ENCODE assay signal across 15 cellular contexts in genomic region chr9:70561805-70562395, GRCh38.
DNase-seq lines count a peak whose midpoint lies in the region; ATAC-seq and TF ChIP-seq lines count a peak whose summit lies in the region.
"Had no signal": no experiment of that assay in that cellular context is flagged by ENCODE, and none has a peak within 500 bp of the region (broad histone marks: within the 10 kb centered on the region; RNA-seq: fewer than 3 reads in every experiment).

No MANE protein-coding gene starts in this region.

- no peak overlapping the region for H3K9ac ChIP-seq in mesendoderm (ENCODE audit: low read length)
- H3K9ac ChIP-seq: BLaER1 had no signal

- no peak overlapping the region for H2AK5ac ChIP-seq in mesendoderm (ENCODE audit: low read length)

- H2BK5ac ChIP-seq in mesendoderm (ENCODE audit: low read length) = no peak overlapping the region

- no peak for ATAC-seq in CD4-positive, alpha-beta T cell (ENCODE audit: poor library complexity)
- ATAC-seq in GM18502 (IDR thresholded peaks at IDR 0.05; ENCODE audit: poor library complexity, unreplicated experiment) = no peak

- no peaks in the 10 kb centered on the region for H4K20me1 ChIP-seq in hepatocyte (ENCODE audit: insufficient read depth, poor library complexity, severe bottlenecking)
- H4K20me1 ChIP-seq: BLaER1 had no signal

- intact Hi-C loops in CD4-positive, alpha-beta T cell (cut with DNase I, micrococcal nuclease) = loop anchor here (2.0 to 10.0 kb wide), 4 partner anchors 40 to 307 kb away; partner anchors contain the start of gene SMC5 (in 1 of the 2)
- intact Hi-C loops in spleen (cut with DNase I; ENCODE audit: low total_unique reads) = no loop called here

- H3K79me1 ChIP-seq in mesendoderm (ENCODE audit: low read length) = no peaks in the 10 kb centered on the region

- H3K79me2 ChIP-seq in hepatocyte (no peaks in the 10 kb centered on the region), mesendoderm (ENCODE audit: control insufficient read depth, insufficient read depth, low read length) (no peaks in the 10 kb centered on the region)

- POLR2A ChIA-PET in CD4-positive, alpha-beta T cell (lab: Charles Lee) = interaction anchor here (0.9 to 5.9 kb wide), 3 partner anchors 142 to 151 kb away, joined by 4 to 61 read pairs (median 19); partner anchors contain the start of gene KLF9

- H3K36me3 Mint-ChIP-seq in CD4-positive, alpha-beta T cell (ENCODE audit: low read depth) = no peaks in the 10 kb centered on the region

- no peak overlapping the region for H3K4me2 ChIP-seq in hepatocyte
- H3K4me2 ChIP-seq in mesendoderm (ENCODE audit: low read length) = no peak overlapping the region
- H3K4me2 ChIP-seq: BLaER1, PC-9 had no signal

- no peak overlapping the region for H4K8ac ChIP-seq in mesendoderm (ENCODE audit: low read depth, low read length)

- H3K4me1 Mint-ChIP-seq in CD4-positive, alpha-beta T cell (ENCODE audit: low read depth) = peaks cover 49% of the 10 kb centered on the region

- no peak overlapping the region for H3K56ac ChIP-seq in mesendoderm (ENCODE audit: low read length)

- no peak overlapping the region for H2BK15ac ChIP-seq in mesendoderm (replicated peaks; ENCODE audit: low read depth)

- no peak overlapping the region for H3K4ac ChIP-seq in mesendoderm (ENCODE audit: low read depth, low read length)

- TF ChIP-seq POLR2A in spleen (IDR thresholded peaks at IDR 0.05) = no peak

- no peaks in the 10 kb centered on the region for H3K27me3 Mint-ChIP-seq in CD4-positive, alpha-beta T cell
- H3K27me3 Mint-ChIP-seq: activated T-cell treated with anti-CD3 and anti-CD28 coated beads, Interleukin-2, amount 50 U/mL, for 24 hours had no signal

- no peak overlapping the region for H3K27ac ChIP-seq in CD4-positive, alpha-beta T cell (ENCODE audit: low read depth, low read length)
- H3K27ac ChIP-seq in SJCRH30 (peak overlapping the region; percentile 61; the same call in 1 of the 2 replicates), hepatocyte (peak overlapping the region; percentile 47), spleen (peak overlapping the region in 7 of 8 donors; percentile 33 to 88 (median 80)), mesendoderm (ENCODE audit: low read depth, low read length) (no peak overlapping the region)
- H3K27ac ChIP-seq: BLaER1, PC-9 had no signal

- no peak overlapping the region for H3K23ac ChIP-seq in mesendoderm (ENCODE audit: low read length)

- H2AFZ ChIP-seq in hepatocyte = no peak overlapping the region
- H2AFZ ChIP-seq: PC-9 had no signal

- no peak overlapping the region for H3K4me3 ChIP-seq in SJCRH30
- H3K4me3 ChIP-seq in hepatocyte = no peak overlapping the region
- no peak overlapping the region for H3K4me3 ChIP-seq in spleen
- no peak overlapping the region for H3K4me3 ChIP-seq in mesendoderm (ENCODE audit: low read length)
- H3K4me3 ChIP-seq: BLaER1, PC-9 had no signal

- H3K18ac ChIP-seq in mesendoderm (ENCODE audit: low read length) = no peak overlapping the region

- H4K5ac ChIP-seq in mesendoderm (ENCODE audit: low read length) = no peak overlapping the region

- H3K9me3 ChIP-seq in CD4-positive, alpha-beta T cell (ENCODE audit: control insufficient read depth, low read length) = no peaks in the 10 kb centered on the region
- H3K9me3 ChIP-seq in SJCRH30 (replicated peaks) = no peaks in the 10 kb centered on the region
- H3K9me3 ChIP-seq in hepatocyte (ENCODE audit: low read depth) = no peaks in the 10 kb centered on the region
- H3K9me3 ChIP-seq in spleen = no peaks in the 10 kb centered on the region
- H3K9me3 ChIP-seq: BLaER1 had no signal

- CTCF ChIA-PET in CD4-positive, alpha-beta T cell (lab: Charles Lee) = no interaction called here

- no peak for DNase-seq in CD4-positive, alpha-beta T cell
- DNase-seq in SJCRH30 (no peak), hepatocyte (ENCODE audit: low spot score) (no peak), spleen (no peak), mesendoderm (no peak), cerebellar nuclear complex (lab: John Stamatoyannopoulos, UW) (no peak), GOT3 (lab: John Stamatoyannopoulos, UW) (no peak)
- DNase-seq: activated CD4-positive, alpha-beta T cell treated with anti-CD3 and anti-CD28 coated beads, Interleukin-2, amount 50 U/mL, for 4 hours; activated T-cell treated with anti-CD3 and anti-CD28 coated beads, Interleukin-2, amount 50 U/mL, for 24 hours; amniotic stem cell; NCI-H526 treated with DMSO at 0.1 percent for 48 hours; PC-9 had no signal

- 69% methylated on average over 3 of the region's 3 CpGs for WGBS in hepatocyte (ENCODE audit: low lambda C conversion rate, missing lambda C conversion rate)
- 61 to 73% (median 64%) methylated on average over 3 of the region's 3 CpGs for WGBS in spleen, 5 donors
- WGBS in mesendoderm (ENCODE audit: extremely low coverage, insufficient coverage, low lambda C conversion rate) = no CpG with 5 or more reads among the region's 3 CpGs

- H3K9me2 ChIP-seq in hepatocyte (replicated peaks; ENCODE audit: insufficient read depth) = no peaks in the 10 kb centered on the region

- peak overlapping the region; percentile 86 for H3K27ac Mint-ChIP-seq in CD4-positive, alpha-beta T cell
- H3K27ac Mint-ChIP-seq: progenitor cell of endocrine pancreas had no signal

- H3K4me3 Mint-ChIP-seq in CD4-positive, alpha-beta T cell = no peak overlapping the region
- H3K4me3 Mint-ChIP-seq: activated T-cell treated with anti-CD3 and anti-CD28 coated beads, Interleukin-2, amount 50 U/mL, for 24 hours had no signal

- H3K36me3 ChIP-seq in SJCRH30 (no peaks in the 10 kb centered on the region), hepatocyte (replicated peaks; ENCODE audit: insufficient read depth, low read depth) (no peaks in the 10 kb centered on the region), spleen (no peaks in the 10 kb centered on the region), mesendoderm (ENCODE audit: control insufficient read depth, insufficient read depth, low read length) (no peaks in the 10 kb centered on the region)
- H3K36me3 ChIP-seq: BLaER1 had no signal

- H3K27me3 ChIP-seq in CD4-positive, alpha-beta T cell (ENCODE audit: control insufficient read depth, insufficient read depth, low read length) = no peaks in the 10 kb centered on the region
- H3K27me3 ChIP-seq in SJCRH30 (no peaks in the 10 kb centered on the region), hepatocyte (no peaks in the 10 kb centered on the region), spleen (replicated peaks in 1 of 7) (no peaks in the 10 kb centered on the region), mesendoderm (ENCODE audit: insufficient read depth, low read length, poor library complexity) (no peaks in the 10 kb centered on the region)
- H3K27me3 ChIP-seq: BLaER1 had no signal

- no peak for TF ChIP-seq CTCF in CD4-positive, alpha-beta T cell (IDR thresholded peaks at IDR 0.05)
- TF ChIP-seq CTCF in hepatocyte (IDR thresholded peaks at IDR 0.05; ENCODE audit: poor library complexity) = no peak
- no peak for TF ChIP-seq CTCF in spleen (IDR thresholded peaks at IDR 0.05 in 8 of 11, conservative IDR thresholded peaks at IDR 0.05 in 3 of 11)

- H3K9me3 Mint-ChIP-seq in CD4-positive, alpha-beta T cell = no peaks in the 10 kb centered on the region
- H3K9me3 Mint-ChIP-seq: activated T-cell treated with anti-CD3 and anti-CD28 coated beads, Interleukin-2, amount 50 U/mL, for 24 hours had no signal

- H2BK120ac ChIP-seq in mesendoderm (ENCODE audit: low read depth, low read length) = no peak overlapping the region

- peaks cover 70% of the 10 kb centered on the region for H3K4me1 ChIP-seq in SJCRH30
- peaks cover 13% of the 10 kb centered on the region for H3K4me1 ChIP-seq in hepatocyte (ENCODE audit: insufficient read depth)
- peaks cover 17 to 36% (median 24%) of the 10 kb centered on the region in 6 donors for H3K4me1 ChIP-seq in spleen
- H3K4me1 ChIP-seq in mesendoderm (ENCODE audit: control insufficient read depth, low read depth, low read length) = no peaks in the 10 kb centered on the region

Comparison
In these comparisons a context has a peak if more than half of its experiments do, and no peak if none do; other contexts are left out.
1. H3K27ac ChIP-seq: peak in SJCRH30 (single experiment), hepatocyte (single experiment) and spleen (7 of 8); none in CD4-positive, alpha-beta T cell (single experiment) and mesendoderm (single experiment).